8 cellular contexts compared by ENCODE assay signal in genomic region chr17:3845754-3846738, GRCh38. TPM values are rescaled to one million over a fixed set of nuclear protein-coding genes. Genes with fewer than 3 reads are reported as not detected.
DNase-seq lines count a peak whose midpoint lies in the region; ATAC-seq, FAIRE-seq and TF ChIP-seq lines count a peak whose summit lies in the region.

A gene with protein sequence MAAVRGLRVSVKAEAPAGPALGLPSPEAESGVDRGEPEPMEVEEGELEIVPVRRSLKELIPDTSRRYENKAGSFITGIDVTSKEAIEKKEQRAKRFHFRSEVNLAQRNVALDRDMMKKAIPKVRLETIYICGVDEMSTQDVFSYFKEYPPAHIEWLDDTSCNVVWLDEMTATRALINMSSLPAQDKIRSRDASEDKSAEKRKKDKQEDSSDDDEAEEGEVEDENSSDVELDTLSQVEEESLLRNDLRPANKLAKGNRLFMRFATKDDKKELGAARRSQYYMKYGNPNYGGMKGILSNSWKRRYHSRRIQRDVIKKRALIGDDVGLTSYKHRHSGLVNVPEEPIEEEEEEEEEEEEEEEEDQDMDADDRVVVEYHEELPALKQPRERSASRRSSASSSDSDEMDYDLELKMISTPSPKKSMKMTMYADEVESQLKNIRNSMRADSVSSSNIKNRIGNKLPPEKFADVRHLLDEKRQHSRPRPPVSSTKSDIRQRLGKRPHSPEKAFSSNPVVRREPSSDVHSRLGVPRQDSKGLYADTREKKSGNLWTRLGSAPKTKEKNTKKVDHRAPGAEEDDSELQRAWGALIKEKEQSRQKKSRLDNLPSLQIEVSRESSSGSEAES (minus strand): TSS chr17:3846246. CDS start chr17:3846223, 23 bp downstream.

- peak within 1 kb of the TSS; percentile 83 for H3K4me3 ChIP-seq in fibroblast of the aortic adventitia (ENCODE audit: low read depth, low read length)

- H3K4me3 Mint-ChIP-seq in nephron progenitor cell: peak within 1 kb of the TSS; percentile 94
- H3K4me3 Mint-ChIP-seq in stimulated activated naive CD8-positive, alpha-beta T cell treated with anti-CD3 and anti-CD28 coated beads, Interleukin-15, amount 100 ng/mL, for 72 hours: peak within 1 kb of the TSS; percentile 91 to 96

- FAIRE-seq in G401.6 (lab: Jason Lieb, UNC) (peak; percentile 92), H54 (lab: Jason Lieb, UNC) (no peak)

- TF ChIP-seq POLR2A in H54 (IDR thresholded peaks at IDR 0.05; ENCODE audit: low read depth, low read length): peak; percentile 77
- peak; percentile 84 for TF ChIP-seq POLR2A in Raji (IDR thresholded peaks at IDR 0.05; ENCODE audit: insufficient read depth, low read depth, low read length)

- H3K4me1 Mint-ChIP-seq in nephron progenitor cell: peaks cover 28% of the 10 kb centered on the region
- H3K4me1 Mint-ChIP-seq in stimulated activated naive CD8-positive, alpha-beta T cell treated with anti-CD3 and anti-CD28 coated beads, Interleukin-15, amount 100 ng/mL, for 72 hours: peaks cover 30% of the 10 kb centered on the region

- TF ChIP-seq CTCF in fibroblast of the aortic adventitia (IDR thresholded peaks at IDR 0.05; ENCODE audit: insufficient read depth, low read length) (peak; percentile 83), nephron progenitor cell (IDR thresholded peaks at IDR 0.05) (peak; percentile 84)

- ATAC-seq in stimulated activated naive CD8-positive, alpha-beta T cell treated with anti-CD3 and anti-CD28 coated beads, Interleukin-15, amount 100 ng/mL, for 72 hours: peak; percentile 97

- peak within 1 kb of the TSS; percentile 72 for H3K27ac Mint-ChIP-seq in nephron progenitor cell
- H3K27ac Mint-ChIP-seq in stimulated activated naive CD8-positive, alpha-beta T cell treated with anti-CD3 and anti-CD28 coated beads, Interleukin-15, amount 100 ng/mL, for 72 hours: peak within 1 kb of the TSS; percentile 97 to 98

- DNase-seq in H54 (ENCODE audit: insufficient read length, low spot score): peak; percentile 95
- peak; percentile 94 for DNase-seq in LoVo (ENCODE audit: low spot score)
- peak; percentile 85 for DNase-seq in activated effector memory CD4-positive, alpha-beta T cell treated with Interleukin-2 at 50 U/mL for 16 hours
- peak; percentile 89 for DNase-seq in fibroblast of the aortic adventitia (ENCODE audit: low read depth)
- DNase-seq in nephron progenitor cell: peak; percentile 94
- DNase-seq in stimulated activated naive CD8-positive, alpha-beta T cell treated with anti-CD3 and anti-CD28 coated beads, Interleukin-15, amount 100 ng/mL, for 72 hours: peak; percentile 95

- no peaks in the 10 kb centered on the region for H3K9me3 Mint-ChIP-seq in nephron progenitor cell
- no peaks in the 10 kb centered on the region for H3K9me3 Mint-ChIP-seq in stimulated activated naive CD8-positive, alpha-beta T cell treated with anti-CD3 and anti-CD28 coated beads, Interleukin-15, amount 100 ng/mL, for 72 hours

- H3K27me3 Mint-ChIP-seq in nephron progenitor cell (ENCODE audit: low read depth, poor library complexity): peaks cover 25% of the 10 kb centered on the region
- no peaks in the 10 kb centered on the region for H3K27me3 Mint-ChIP-seq in stimulated activated naive CD8-positive, alpha-beta T cell treated with anti-CD3 and anti-CD28 coated beads, Interleukin-15, amount 100 ng/mL, for 72 hours

- peaks cover 27% of the 10 kb centered on the region for H3K36me3 Mint-ChIP-seq in nephron progenitor cell (ENCODE audit: low read depth)

RNA-seq across cellular contexts. Expression of the gene that starts here (rescaled TPM):
- total RNA-seq in fibroblast of the aortic adventitia (ENCODE audit: low replicate concordance): 17.1 and 22.9 TPM in 2 replicates

Comparison
In these comparisons a context has a peak if more than half of its experiments do, and no peak if none do; other contexts are left out.
1. Peak in every context shown above with its lines: DNase-seq, ATAC-seq and H3K4me3 ChIP-seq.